Comparison of ENCODE assay signal across 1 cellular context in genomic region chr18:48540329-48541025, GRCh38.
TF ChIP-seq lines count a peak whose summit lies in the region.

No MANE protein-coding gene starts in this region.

TF ChIP-seq in HEK293, 187 proteins besides CTCF, POLR2A, EP300 and RAD21 (continued from another document and continues in another):
- TF ChIP-seq ZNF18 (tag by site-specific recombination; IDR thresholded peaks at IDR 0.05) (peak; percentile 68; the same call in 1 of the 2 replicates), KLF8 (tag by site-specific recombination; IDR thresholded peaks at IDR 0.05) (peak; percentile 55), KLF16 (tag by site-specific recombination; IDR thresholded peaks at IDR 0.05) (peak; percentile 86), WT1 (tag by site-specific recombination; IDR thresholded peaks at IDR 0.05) (peak; percentile 41; the same call in 1 of the 2 replicates), PRDM2 (tag by site-specific recombination; IDR thresholded peaks at IDR 0.05; ENCODE audit: borderline replicate concordance) (0 out of 2 replicates have a peak, but pooled peaks have one; percentile 39), BCL11B (tag by site-specific recombination; IDR thresholded peaks at IDR 0.05; ENCODE audit: low read depth) (peak; percentile 36; the same call in 1 of the 2 replicates), ZBTB49 (tag by site-specific recombination; IDR thresholded peaks at IDR 0.05; ENCODE audit: low read depth) (no peak), ZNF518A (tag by site-specific recombination; conservative IDR thresholded peaks at IDR 0.05; ENCODE audit: low read depth) (no peak), ZNF404 (tag by site-specific recombination; IDR thresholded peaks at IDR 0.05) (no peak), ZNF501 (tag by site-specific recombination; IDR thresholded peaks at IDR 0.05) (0 out of 2 replicates have a peak, but pooled peaks have one; percentile 60), ZNF280D (tag by site-specific recombination; IDR thresholded peaks at IDR 0.05) (no peak), SCRT1 (tag by site-specific recombination; IDR thresholded peaks at IDR 0.05; ENCODE audit: borderline replicate concordance) (no peak), ZNF623 (tag by site-specific recombination; IDR thresholded peaks at IDR 0.05) (no peak), ZNF266 (tag by site-specific recombination; IDR thresholded peaks at IDR 0.05; ENCODE audit: low read depth) (no peak), ZNF354C (tag by site-specific recombination; IDR thresholded peaks at IDR 0.05; ENCODE audit: borderline replicate concordance, low read depth) (no peak), BCL6B (tag by site-specific recombination; IDR thresholded peaks at IDR 0.05) (no peak), ZEB2 (tag by site-specific recombination; IDR thresholded peaks at IDR 0.05) (peak; percentile 71), ZNF830 (tag by site-specific recombination; IDR thresholded peaks at IDR 0.05; ENCODE audit: low read depth) (no peak), ZNF292 (tag by site-specific recombination; IDR thresholded peaks at IDR 0.05; ENCODE audit: borderline replicate concordance, low read depth) (no peak), ZNF274 (IDR thresholded peaks at IDR 0.05; ENCODE audit: low read length) (no peak), ZNF274 (tag by site-specific recombination; IDR thresholded peaks at IDR 0.05; ENCODE audit: borderline replicate concordance) (no peak), ZNF174 (tag by site-specific recombination; IDR thresholded peaks at IDR 0.05) (no peak), ZBTB8A (tag by site-specific recombination; IDR thresholded peaks at IDR 0.05) (no peak), ZBTB21 (tag by site-specific recombination; IDR thresholded peaks at IDR 0.05) (no peak), ZSCAN30 (tag by site-specific recombination; IDR thresholded peaks at IDR 0.05) (peak; percentile 51; the same call in 1 of the 2 replicates), GFI1B (tag by site-specific recombination; IDR thresholded peaks at IDR 0.05) (no peak)
- TF ChIP-seq, protein P1, sequence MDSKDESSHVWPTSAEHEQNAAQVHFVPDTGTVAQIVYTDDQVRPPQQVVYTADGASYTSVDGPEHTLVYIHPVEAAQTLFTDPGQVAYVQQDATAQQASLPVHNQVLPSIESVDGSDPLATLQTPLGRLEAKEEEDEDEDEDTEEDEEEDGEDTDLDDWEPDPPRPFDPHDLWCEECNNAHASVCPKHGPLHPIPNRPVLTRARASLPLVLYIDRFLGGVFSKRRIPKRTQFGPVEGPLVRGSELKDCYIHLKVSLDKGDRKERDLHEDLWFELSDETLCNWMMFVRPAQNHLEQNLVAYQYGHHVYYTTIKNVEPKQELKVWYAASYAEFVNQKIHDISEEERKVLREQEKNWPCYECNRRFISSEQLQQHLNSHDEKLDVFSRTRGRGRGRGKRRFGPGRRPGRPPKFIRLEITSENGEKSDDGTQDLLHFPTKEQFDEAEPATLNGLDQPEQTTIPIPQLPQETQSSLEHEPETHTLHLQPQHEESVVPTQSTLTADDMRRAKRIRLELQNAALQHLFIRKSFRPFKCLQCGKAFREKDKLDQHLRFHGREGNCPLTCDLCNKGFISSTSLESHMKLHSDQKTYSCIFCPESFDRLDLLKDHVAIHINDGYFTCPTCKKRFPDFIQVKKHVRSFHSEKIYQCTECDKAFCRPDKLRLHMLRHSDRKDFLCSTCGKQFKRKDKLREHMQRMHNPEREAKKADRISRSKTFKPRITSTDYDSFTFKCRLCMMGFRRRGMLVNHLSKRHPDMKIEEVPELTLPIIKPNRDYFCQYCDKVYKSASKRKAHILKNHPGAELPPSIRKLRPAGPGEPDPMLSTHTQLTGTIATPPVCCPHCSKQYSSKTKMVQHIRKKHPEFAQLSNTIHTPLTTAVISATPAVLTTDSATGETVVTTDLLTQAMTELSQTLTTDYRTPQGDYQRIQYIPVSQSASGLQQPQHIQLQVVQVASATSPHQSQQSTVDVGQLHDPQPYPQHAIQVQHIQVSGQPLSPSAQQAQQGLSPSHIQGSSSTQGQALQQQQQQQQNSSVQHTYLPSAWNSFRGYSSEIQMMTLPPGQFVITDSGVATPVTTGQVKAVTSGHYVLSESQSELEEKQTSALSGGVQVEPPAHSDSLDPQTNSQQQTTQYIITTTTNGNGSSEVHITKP (tag by site-specific recombination; IDR thresholded peaks at IDR 0.05) = peak; percentile 89
- TF ChIP-seq, protein P2, sequence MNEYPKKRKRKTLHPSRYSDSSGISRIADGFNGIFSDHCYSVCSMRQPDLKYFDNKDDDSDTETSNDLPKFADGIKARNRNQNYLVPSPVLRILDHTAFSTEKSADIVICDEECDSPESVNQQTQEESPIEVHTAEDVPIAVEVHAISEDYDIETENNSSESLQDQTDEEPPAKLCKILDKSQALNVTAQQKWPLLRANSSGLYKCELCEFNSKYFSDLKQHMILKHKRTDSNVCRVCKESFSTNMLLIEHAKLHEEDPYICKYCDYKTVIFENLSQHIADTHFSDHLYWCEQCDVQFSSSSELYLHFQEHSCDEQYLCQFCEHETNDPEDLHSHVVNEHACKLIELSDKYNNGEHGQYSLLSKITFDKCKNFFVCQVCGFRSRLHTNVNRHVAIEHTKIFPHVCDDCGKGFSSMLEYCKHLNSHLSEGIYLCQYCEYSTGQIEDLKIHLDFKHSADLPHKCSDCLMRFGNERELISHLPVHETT (tag by site-specific recombination; IDR thresholded peaks at IDR 0.05) = no peak
